Comparison of ENCODE assay signal across 13 cellular contexts in the genomic region with DNA sequence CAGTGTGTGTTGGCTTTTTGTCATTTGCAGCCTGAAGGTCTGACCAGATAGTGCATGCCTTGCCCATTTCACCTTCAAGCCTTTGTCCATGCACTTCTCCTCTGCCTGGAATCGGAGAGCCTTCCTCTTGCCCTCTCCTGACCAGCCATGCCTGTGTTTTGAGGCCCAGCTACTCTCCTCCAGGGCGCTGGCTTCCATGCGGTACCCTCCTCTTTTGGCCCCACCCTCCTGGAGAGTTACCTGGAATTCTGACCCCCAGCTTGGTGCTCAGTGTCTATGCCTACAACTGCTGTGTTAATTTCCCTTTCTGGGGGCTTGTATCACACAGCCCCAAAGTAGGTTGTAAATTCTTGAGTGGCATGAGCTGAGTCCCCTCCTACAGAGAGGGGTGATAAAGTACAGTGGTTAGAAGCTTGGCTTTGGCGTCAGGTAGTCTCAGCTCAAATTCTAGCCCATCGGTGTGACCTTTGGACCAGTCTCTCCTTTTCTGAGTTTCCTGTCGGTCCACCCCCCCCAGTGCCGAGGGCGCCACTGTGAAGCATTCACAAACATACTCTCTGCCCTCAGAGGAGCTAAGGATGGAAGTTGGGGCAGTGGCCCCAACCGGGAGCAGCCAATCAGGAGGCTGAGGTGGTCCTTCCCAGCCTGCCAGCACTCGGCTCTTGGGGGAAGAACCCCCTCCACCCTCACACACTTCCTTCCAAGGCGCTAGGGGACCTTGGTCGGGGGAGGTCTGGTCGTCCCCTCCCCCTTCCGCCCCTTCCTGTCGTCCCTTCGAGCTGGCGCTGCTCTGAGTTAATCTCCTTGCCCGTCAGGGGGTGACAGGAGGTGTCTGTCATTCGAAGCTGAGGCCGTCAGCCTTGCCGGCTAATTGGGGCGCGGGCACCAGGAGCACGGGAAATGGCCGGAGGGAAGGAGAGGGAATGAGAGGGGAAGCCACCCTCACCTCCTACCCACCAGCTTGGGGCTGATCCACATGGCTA. TPM values are rescaled to one million over a fixed set of nuclear protein-coding genes. Genes with fewer than 3 reads are reported as not detected.
DNase-seq lines count a peak whose midpoint lies in the region; ATAC-seq and TF ChIP-seq lines count a peak whose summit lies in the region.
"Had no signal": no experiment of that assay in that cellular context is flagged by ENCODE, and none has a peak within 500 bp of the region (broad histone marks: within the 10 kb centered on the region; RNA-seq: fewer than 3 reads in every experiment).

No MANE protein-coding gene starts in this region.

- no peak for TF ChIP-seq POLR2A in IMR-90 (IDR thresholded peaks at IDR 0.05; ENCODE audit: low read depth, low read length)

- H4K8ac ChIP-seq in IMR-90 (ENCODE audit: low read depth in 2 of 2, low read length in 2 of 2): no peak overlapping the region

- no TSS peak for BruUV-seq in IMR-90 (replicated peaks; lab: Mats Ljungman, UMichigan)

- no peaks in the 10 kb centered on the region for H3K27me3 ChIP-seq in CD8-positive, alpha-beta T cell (ENCODE audit: insufficient read depth, low read length)
- no peaks in the 10 kb centered on the region; the same call in 1 of the 2 replicates for H3K27me3 ChIP-seq in IMR-90 (ENCODE audit: control insufficient read depth, insufficient read depth, low read length)
- no peaks in the 10 kb centered on the region for H3K27me3 ChIP-seq in MG63

- H3K4me1 Mint-ChIP-seq in CD8-positive, alpha-beta T cell (ENCODE audit: low read depth): peaks cover 43% of the 10 kb centered on the region

- no peak for TF ChIP-seq RAD21 in IMR-90 (IDR thresholded peaks at IDR 0.05; ENCODE audit: low read length)

- H2BK120ac ChIP-seq in IMR-90 (ENCODE audit: low read depth, low read length): no peak overlapping the region; the same call in 1 of the 2 replicates

- H3K4ac ChIP-seq in IMR-90 (ENCODE audit: low read depth, low read length): 0 out of 2 replicates have a peak overlapping the region, but pooled peaks have one; percentile 15

- dilution Hi-C loops in IMR-90 (cut with HindIII; ENCODE audit: low sequenced_read_pairs, unreplicated experiment): no loop called here

- no peak overlapping the region for H3K18ac ChIP-seq in IMR-90 (ENCODE audit: low read depth, low read length)

- H2AK9ac ChIP-seq in IMR-90 (replicated peaks; ENCODE audit: low read depth, low read length, poor library complexity): no peak overlapping the region

- no peaks in the 10 kb centered on the region for H4K20me1 ChIP-seq in IMR-90 (ENCODE audit: insufficient read depth, low read length)

- H4K91ac ChIP-seq in IMR-90 (ENCODE audit: insufficient read depth, low read depth, low read length): no peak overlapping the region

- H3K27ac ChIP-seq in CD8-positive, alpha-beta T cell (ENCODE audit: low read depth, low read length): no peak overlapping the region
- H3K27ac ChIP-seq in IMR-90 (ENCODE audit: insufficient read depth, low read length): no peak overlapping the region
- H3K27ac ChIP-seq: left lung, VCaP had no signal

- no peak overlapping the region for H2BK15ac ChIP-seq in IMR-90 (ENCODE audit: low read depth, low read length)

- no peak overlapping the region for H2BK5ac ChIP-seq in IMR-90 (ENCODE audit: low read depth, low read length, poor library complexity, severe bottlenecking)

- in situ Hi-C loops in IMR-90 (cut with MboI; ENCODE audit: low sequenced_read_pairs): no loop called here

- no peak overlapping the region for H3K27ac Mint-ChIP-seq in CD8-positive, alpha-beta T cell
- H3K27ac Mint-ChIP-seq: activated naive CD4-positive, alpha-beta T cell treated with anti-CD3 and anti-CD28 coated beads, Interleukin-2, amount 50 U/mL, for 24 hours had no signal

- peaks cover 18% of the 10 kb centered on the region for H3K9me1 ChIP-seq in IMR-90 (ENCODE audit: insufficient read depth, low read length)

- CTCF ChIA-PET in CD8-positive, alpha-beta T cell (lab: Charles Lee): interaction anchor here (0.8 to 4.2 kb wide), 7 partner anchors 9 to 279 kb away, joined by 3 to 17 read pairs (median 9); no protein-coding TSS in a partner anchor
- CTCF ChIA-PET in IMR-90 (lab: Yijun Ruan, JAX): interaction anchor here (0.6 to 1.2 kb wide), 5 partner anchors 45 to 166 kb away, joined by 3 to 4 read pairs (median 3); no protein-coding TSS in a partner anchor

- TF ChIP-seq CTCF in CD8-positive, alpha-beta T cell (IDR thresholded peaks at IDR 0.05): no peak
- TF ChIP-seq CTCF in IMR-90 (conservative IDR thresholded peaks at IDR 0.05; ENCODE audit: low read depth, low read length) (no peak), mucosa of descending colon (IDR thresholded peaks at IDR 0.05) (no peak)

- H3K4me3 Mint-ChIP-seq in CD8-positive, alpha-beta T cell: peak overlapping the region; percentile 18
- H3K4me3 Mint-ChIP-seq: activated naive CD4-positive, alpha-beta T cell treated with anti-CD3 and anti-CD28 coated beads, Interleukin-2, amount 50 U/mL, for 24 hours had no signal

- peak overlapping the region; percentile 21; the same call in 1 of the 2 replicates for H2AK5ac ChIP-seq in IMR-90 (ENCODE audit: low read depth, low read length)

- H3K36me3 Mint-ChIP-seq in CD8-positive, alpha-beta T cell: no peaks in the 10 kb centered on the region
- H3K36me3 Mint-ChIP-seq: activated naive CD4-positive, alpha-beta T cell treated with anti-CD3 and anti-CD28 coated beads, Interleukin-2, amount 50 U/mL, for 24 hours had no signal

- no peaks in the 10 kb centered on the region; a peak in 1 of 4 replicates for H3K79me1 ChIP-seq in IMR-90 (ENCODE audit: low read depth in 1 of 2, low read length in 2 of 2)

- intact Hi-C loops in CD8-positive, alpha-beta T cell (cut with DNase I, micrococcal nuclease): no loop called here
- intact Hi-C loops in IMR-90 (cut with micrococcal nuclease) (no loop called here), mucosa of descending colon (cut with DNase I, micrococcal nuclease) (no loop called here)

- no peak overlapping the region for H2BK20ac ChIP-seq in IMR-90 (ENCODE audit: low read depth, low read length)

- WGBS in IMR-90 (ENCODE audit: extremely low coverage in 2 of 2, insufficient read length in 1 of 2), 2 experiments: no CpG with 5 or more reads among the region's 25 CpGs

- H3K56ac ChIP-seq in IMR-90 (ENCODE audit: extremely low read depth, insufficient read depth, low read length): no peak overlapping the region

- no peaks in the 10 kb centered on the region for H3K36me3 ChIP-seq in CD8-positive, alpha-beta T cell (ENCODE audit: insufficient read depth, low read length)
- no peaks in the 10 kb centered on the region for H3K36me3 ChIP-seq in IMR-90 (ENCODE audit: control insufficient read depth, insufficient read depth, low read length)
- no peaks in the 10 kb centered on the region for H3K36me3 ChIP-seq in mucosa of descending colon (ENCODE audit: low read depth)
- H3K36me3 ChIP-seq in MG63: no peaks in the 10 kb centered on the region; the same call in 1 of the 2 replicates
- H3K36me3 ChIP-seq: left lung had no signal

- ATAC-seq in CD8-positive, alpha-beta T cell: peak; percentile 17
- ATAC-seq in IMR-90 (ENCODE audit: low read depth) (no peak), mucosa of descending colon (peak; percentile 33)
- ATAC-seq: left lung had no signal

- H3K4me3 ChIP-seq in CD8-positive, alpha-beta T cell (ENCODE audit: low read depth, low read length): no peak overlapping the region
- no peak overlapping the region for H3K4me3 ChIP-seq in IMR-90 (ENCODE audit: insufficient read depth, low read depth, low read length)
- H3K4me3 ChIP-seq in mucosa of descending colon: no peak overlapping the region
- H3K4me3 ChIP-seq in MG63: no peak overlapping the region
- H3K4me3 ChIP-seq: left lung had no signal

- H3K23ac ChIP-seq in IMR-90 (ENCODE audit: low read depth, low read length): no peak overlapping the region

- H3K9me3 ChIP-seq in CD8-positive, alpha-beta T cell (ENCODE audit: low read length): no peaks in the 10 kb centered on the region
- H3K9me3 ChIP-seq in IMR-90 (ENCODE audit: control insufficient read depth, insufficient read depth, low read length): no peaks in the 10 kb centered on the region
- H3K9me3 ChIP-seq in mucosa of descending colon: no peaks in the 10 kb centered on the region
- no peaks in the 10 kb centered on the region for H3K9me3 ChIP-seq in MG63
- H3K9me3 ChIP-seq: left lung had no signal

- no peak overlapping the region for H3K9ac ChIP-seq in IMR-90 (ENCODE audit: low read depth, low read length)

- H3K27me3 Mint-ChIP-seq in CD8-positive, alpha-beta T cell (ENCODE audit: low read depth): peaks cover 6% of the 10 kb centered on the region

- H3K14ac ChIP-seq in IMR-90 (replicated peaks; ENCODE audit: low read depth, low read length): no peak overlapping the region

- H4K5ac ChIP-seq in IMR-90 (ENCODE audit: low read depth, low read length): no peak overlapping the region

- no peak overlapping the region for H3K4me2 ChIP-seq in IMR-90 (ENCODE audit: low read depth, low read length)

- H3K4me1 ChIP-seq in CD8-positive, alpha-beta T cell (ENCODE audit: insufficient read depth, low read length): peaks cover 34% of the 10 kb centered on the region
- H3K4me1 ChIP-seq in IMR-90 (ENCODE audit: control insufficient read depth, insufficient read depth, low read length): peaks cover 21% of the 10 kb centered on the region
- H3K4me1 ChIP-seq in mucosa of descending colon (ENCODE audit: low read depth): peaks cover 20% of the 10 kb centered on the region

- POLR2A ChIA-PET in CD8-positive, alpha-beta T cell (lab: Charles Lee): interaction anchor here (0.6 to 1.8 kb wide), 5 partner anchors 8 to 78 kb away, joined by 3 to 7 read pairs (median 3); no protein-coding TSS in a partner anchor
- POLR2A ChIA-PET in IMR-90 (lab: Charles Lee; ENCODE audit: unreplicated experiment): no interaction called here

- no peaks in the 10 kb centered on the region for H3K9me3 Mint-ChIP-seq in CD8-positive, alpha-beta T cell
- H3K9me3 Mint-ChIP-seq: activated naive CD4-positive, alpha-beta T cell treated with anti-CD3 and anti-CD28 coated beads, Interleukin-2, amount 50 U/mL, for 24 hours had no signal

- peak in 1 of 7 experiments; percentile 19 for DNase-seq in CD8-positive, alpha-beta T cell
- DNase-seq in IMR-90: no peak
- DNase-seq in astrocyte of the hippocampus (ENCODE audit: low read depth, low spot score): peak; percentile 32
- DNase-seq in mucosa of descending colon: peak in 2 of 3 donors; percentile 57 to 58
- no peak for DNase-seq in activated CD4-positive, alpha-beta T cell treated with anti-CD3 and anti-CD28 coated beads, Interleukin-2, amount 50 U/mL, for 48 hours
- no peak for DNase-seq in NCI-H345 treated with DMSO at 0.1 percent for 48 hours (lab: John Stamatoyannopoulos, UW; ENCODE audit: unreplicated experiment)
- DNase-seq in MG63: no peak
- DNase-seq in SKM-1 (lab: John Stamatoyannopoulos, UW; ENCODE audit: unreplicated experiment): no peak
- DNase-seq: C1 segment of cervical spinal cord, left lung, NCI-H510A had no signal

- peak overlapping the region; percentile 68 for H2AFZ ChIP-seq in IMR-90 (replicated peaks; ENCODE audit: low read length, poor library complexity)

RNA-seq across cellular contexts. Expression of a gene that starts 52.9 kb away (rescaled TPM):
- 1 to 10 TPM; 4.1 to 4.7 TPM for total RNA-seq in CD8-positive, alpha-beta T cell
- total RNA-seq in IMR-90 (2012; rRNA removed) (24.9 and 30.8 TPM in 2 replicates), mucosa of descending colon (10 to 100 TPM; 28.1 to 31.0 (median 28.3) TPM)
- 35.7 and 38.8 TPM in 2 replicates for polyA plus RNA-seq in IMR-90 (2012; rRNA removed)
- 34.7 and 72.2 TPM in 2 replicates for polyA plus RNA-seq in IMR-90 (2012; cell fraction: cytosol; rRNA removed)
- 24.5 and 60.8 TPM in 2 replicates for polyA plus RNA-seq in IMR-90 (2012; cell fraction: nucleus; rRNA removed; ENCODE audit: low replicate concordance)
- total RNA-seq in MG63 (2014; rRNA removed; shearing (Covaris generic); ENCODE audit: low replicate concordance): 133 and 193 TPM in 2 replicates

Comparison
In these comparisons a context has a peak if more than half of its experiments do, and no peak if none do; other contexts are left out.
1. DNase-seq: peak in astrocyte of the hippocampus (single experiment) and mucosa of descending colon (2 of 3); none in IMR-90 (single experiment), activated CD4-positive, alpha-beta T cell treated with anti-CD3 and anti-CD28 coated beads, Interleukin-2, amount 50 U/mL, for 48 hours (0 of 2), NCI-H345 treated with DMSO at 0.1 percent for 48 hours (single experiment), MG63 (single experiment) and SKM-1 (single experiment).